ENCODE assay signal across 17 cellular contexts in the genomic region with DNA sequence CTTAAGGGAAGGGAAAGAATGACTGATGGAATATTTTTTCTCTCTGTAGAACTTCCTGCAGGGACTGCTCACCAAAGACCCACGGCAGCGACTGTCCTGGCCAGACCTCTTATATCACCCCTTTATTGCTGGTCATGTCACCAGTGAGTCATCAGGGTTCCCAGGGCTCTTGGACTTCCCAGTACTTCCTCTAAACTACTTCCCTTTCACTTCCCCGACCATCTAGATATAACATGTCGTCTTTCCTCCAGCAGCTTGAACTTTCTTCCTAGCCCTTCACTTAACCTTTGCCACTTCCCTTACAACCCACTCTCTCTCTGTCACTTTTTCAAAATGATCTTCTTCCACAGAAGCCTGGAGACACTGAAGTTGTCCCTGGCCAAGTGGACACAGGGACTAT. TPM values are rescaled to one million over a fixed set of nuclear protein-coding genes. Genes with fewer than 3 reads are reported as not detected.
DNase-seq lines count a peak whose midpoint lies in the region; ATAC-seq and TF ChIP-seq lines count a peak whose summit lies in the region.
"Had no signal": no experiment of that assay in that cellular context is flagged by ENCODE, and none has a peak within 500 bp of the region (broad histone marks: within the 10 kb centered on the region; RNA-seq: fewer than 3 reads in every experiment).

No MANE protein-coding gene starts in this region.

- no peak for ATAC-seq in activated T-cell treated with anti-CD3 and anti-CD28 coated beads, Interleukin-2, amount 50 U/mL, for 72 hours (replicated peaks in 1 of 2)
- ATAC-seq in sciatic nerve = no peak
- ATAC-seq: natural killer cell treated with Interleukin-12 subunit alpha and Interleukin-12 subunit beta and Interleukin-15 and Interleukin-18, amount 100 ng/mL, for 72 hours; Panc1; stimulated activated naive CD8-positive, alpha-beta T cell treated with anti-CD3 and anti-CD28 coated beads, Interleukin-15, amount 100 ng/mL, for 72 hours had no signal

- H3K27me3 Mint-ChIP-seq in CD14-positive monocyte (ENCODE audit: low read depth in 3 of 3) = peaks cover 0 to 4% (median 0%) of the 10 kb centered on the region in 3 donors
- H3K27me3 Mint-ChIP-seq in activated T-cell treated with anti-CD3 and anti-CD28 coated beads, Interleukin-2, amount 50 U/mL, for 72 hours (ENCODE audit: low read depth) = no peaks in the 10 kb centered on the region
- H3K27me3 Mint-ChIP-seq: natural killer cell treated with Interleukin-12 subunit alpha and Interleukin-12 subunit beta and Interleukin-15 and Interleukin-18, amount 100 ng/mL, for 72 hours; stimulated activated naive CD8-positive, alpha-beta T cell treated with anti-CD3 and anti-CD28 coated beads, Interleukin-15, amount 100 ng/mL, for 72 hours had no signal

- peaks cover 7 to 12% of the 10 kb centered on the region in 2 donors for H3K36me3 Mint-ChIP-seq in CD14-positive monocyte
- no peaks in the 10 kb centered on the region for H3K36me3 Mint-ChIP-seq in activated T-cell treated with anti-CD3 and anti-CD28 coated beads, Interleukin-2, amount 50 U/mL, for 72 hours (ENCODE audit: insufficient read depth in 2 of 2)
- H3K36me3 Mint-ChIP-seq: natural killer cell treated with Interleukin-12 subunit alpha and Interleukin-12 subunit beta and Interleukin-15 and Interleukin-18, amount 100 ng/mL, for 72 hours had no signal

- DNase-seq in CD14-positive monocyte (ENCODE audit: low spot score) = peak; percentile 88
- peak; percentile 47 for DNase-seq in HT-29 (ENCODE audit: low spot score)
- DNase-seq in RKO (ENCODE audit: low spot score) = peak; percentile 74
- DNase-seq in kidney tubule cell (ENCODE audit: low spot score) = peak; percentile 42
- no peak for DNase-seq in ureter (ENCODE audit: low spot score)
- DNase-seq in activated T-cell treated with anti-CD3 and anti-CD28 coated beads, Interleukin-2, amount 50 U/mL, for 72 hours = no peak
- no peak for DNase-seq in sciatic nerve (ENCODE audit: low spot score)
- DNase-seq in mucosa of gallbladder (ENCODE audit: low spot score) = no peak
- DNase-seq: activated naive CD4-positive, alpha-beta T cell treated with anti-CD3 and anti-CD28 coated beads for 36 hours; cortex of kidney; NCI-H524 treated with DMSO at 0.1 percent for 48 hours; stimulated activated CD4-positive, alpha-beta T cell treated with anti-CD3 and anti-CD28 coated beads, Interleukin-15, amount 100 ng/mL, for 24 hours; stimulated activated naive CD8-positive, alpha-beta T cell treated with anti-CD3 and anti-CD28 coated beads, Interleukin-15, amount 100 ng/mL, for 72 hours; uterus had no signal

- peaks cover 0 to 2% (median 0%) of the 10 kb centered on the region in 7 donors for H3K9me3 Mint-ChIP-seq in CD14-positive monocyte
- H3K9me3 Mint-ChIP-seq in activated T-cell treated with anti-CD3 and anti-CD28 coated beads, Interleukin-2, amount 50 U/mL, for 72 hours = no peaks in the 10 kb centered on the region
- H3K9me3 Mint-ChIP-seq: activated naive CD4-positive, alpha-beta T cell treated with anti-CD3 and anti-CD28 coated beads for 36 hours; natural killer cell treated with Interleukin-12 subunit alpha and Interleukin-12 subunit beta and Interleukin-15 and Interleukin-18, amount 100 ng/mL, for 72 hours; stimulated activated naive CD8-positive, alpha-beta T cell treated with anti-CD3 and anti-CD28 coated beads, Interleukin-15, amount 100 ng/mL, for 72 hours; T-helper 1 cell treated with Interleukin-12 subunit alpha and Interleukin-12 subunit beta and Interleukin-4 antibody, amounts not matched to agents 30 μg/mL and 1 μg/mL, for 36 hours had no signal

- TF ChIP-seq CTCF in CD14-positive monocyte (IDR thresholded peaks at IDR 0.05) = no peak

- H3K27ac Mint-ChIP-seq in CD14-positive monocyte = peak overlapping the region; percentile 83 to 92 (median 88)
- no peak overlapping the region for H3K27ac Mint-ChIP-seq in activated T-cell treated with anti-CD3 and anti-CD28 coated beads, Interleukin-2, amount 50 U/mL, for 72 hours
- H3K27ac Mint-ChIP-seq: activated naive CD4-positive, alpha-beta T cell treated with anti-CD3 and anti-CD28 coated beads for 36 hours; natural killer cell treated with Interleukin-12 subunit alpha and Interleukin-12 subunit beta and Interleukin-15 and Interleukin-18, amount 100 ng/mL, for 72 hours; stimulated activated naive CD8-positive, alpha-beta T cell treated with anti-CD3 and anti-CD28 coated beads, Interleukin-15, amount 100 ng/mL, for 72 hours; T-helper 1 cell treated with Interleukin-12 subunit alpha and Interleukin-12 subunit beta and Interleukin-4 antibody, amounts not matched to agents 30 μg/mL and 1 μg/mL, for 36 hours had no signal

- H3K4me3 Mint-ChIP-seq in CD14-positive monocyte = peak overlapping the region; percentile 7 to 71
- H3K4me3 Mint-ChIP-seq in activated T-cell treated with anti-CD3 and anti-CD28 coated beads, Interleukin-2, amount 50 U/mL, for 72 hours = no peak overlapping the region
- H3K4me3 Mint-ChIP-seq: activated naive CD4-positive, alpha-beta T cell treated with anti-CD3 and anti-CD28 coated beads for 36 hours; natural killer cell treated with Interleukin-12 subunit alpha and Interleukin-12 subunit beta and Interleukin-15 and Interleukin-18, amount 100 ng/mL, for 72 hours; stimulated activated naive CD8-positive, alpha-beta T cell treated with anti-CD3 and anti-CD28 coated beads, Interleukin-15, amount 100 ng/mL, for 72 hours; T-helper 1 cell treated with Interleukin-12 subunit alpha and Interleukin-12 subunit beta and Interleukin-4 antibody, amounts not matched to agents 30 μg/mL and 1 μg/mL, for 36 hours had no signal

- intact Hi-C loops in CD14-positive monocyte (cut with micrococcal nuclease) = loop anchor here in 1 of 2 donors (10.0 kb wide), 1 partner anchor 274 kb away; no protein-coding TSS in a partner anchor
- intact Hi-C loops in sciatic nerve (cut with DNase I) = no loop called here

- H3K4me1 Mint-ChIP-seq in CD14-positive monocyte = peaks cover 17% of the 10 kb centered on the region
- H3K4me1 Mint-ChIP-seq in activated T-cell treated with anti-CD3 and anti-CD28 coated beads, Interleukin-2, amount 50 U/mL, for 72 hours (ENCODE audit: low read depth) = no peaks in the 10 kb centered on the region

RNA-seq across cellular contexts. Expression of gene STK36, which starts 7.2 kb away (rescaled TPM):
- 1 to 10 TPM; 1.3 to 3.3 TPM for polyA plus RNA-seq in CD14-positive monocyte
- 17.9 and 22.4 TPM in 2 replicates for total RNA-seq in HT-29 (2014; rRNA removed; shearing (Covaris generic))
- total RNA-seq in ureter = 55.4 TPM
- 10 to 100 TPM; 15.3 to 22.1 TPM for total RNA-seq in activated T-cell treated with anti-CD3 and anti-CD28 coated beads, Interleukin-2, amount 50 U/mL, for 72 hours
- 39.1 TPM for total RNA-seq in sciatic nerve
- 71.1 TPM for total RNA-seq in mucosa of gallbladder

RNA-seq across cellular contexts. Expression of gene RNF25, which starts 7.3 kb away (rescaled TPM):
- 10 to 100 TPM; 10.7 to 12.9 TPM for polyA plus RNA-seq in CD14-positive monocyte
- total RNA-seq in HT-29 (2014; rRNA removed; shearing (Covaris generic)) = 44.6 and 55.8 TPM in 2 replicates
- total RNA-seq in ureter (33.7 TPM), sciatic nerve (25.2 TPM), mucosa of gallbladder (28.1 TPM)
- total RNA-seq in activated T-cell treated with anti-CD3 and anti-CD28 coated beads, Interleukin-2, amount 50 U/mL, for 72 hours = 10 to 100 TPM; 18.5 to 24.5 TPM

RNA-seq across cellular contexts. Expression of gene BCS1L, which starts 19.6 kb away (rescaled TPM):
- polyA plus RNA-seq in CD14-positive monocyte = 10 to 100 TPM; 10.5 to 12.3 TPM
- 54.2 and 60.4 TPM in 2 replicates for total RNA-seq in HT-29 (2014; rRNA removed; shearing (Covaris generic))
- total RNA-seq in ureter (48.2 TPM), sciatic nerve (26.8 TPM), mucosa of gallbladder (36.4 TPM)
- total RNA-seq in activated T-cell treated with anti-CD3 and anti-CD28 coated beads, Interleukin-2, amount 50 U/mL, for 72 hours = 10 to 100 TPM; 55.3 to 86.5 TPM

RNA-seq across cellular contexts. Expression of gene ZNF142, which starts 19.7 kb away (rescaled TPM):
- polyA plus RNA-seq in CD14-positive monocyte = 1 to 10 TPM in 1 of 2 donors, under 1 TPM in 1; 0.72 to 3.3 TPM
- total RNA-seq in HT-29 (2014; rRNA removed; shearing (Covaris generic)) = 22.9 and 24.3 TPM in 2 replicates
- total RNA-seq in ureter (35.4 TPM), sciatic nerve (32.1 TPM), mucosa of gallbladder (32.8 TPM)
- total RNA-seq in activated T-cell treated with anti-CD3 and anti-CD28 coated beads, Interleukin-2, amount 50 U/mL, for 72 hours = 10 to 100 TPM; 41.3 to 46.6 TPM

RNA-seq across cellular contexts. Expression of gene TTLL4, which starts 31.5 kb away (rescaled TPM):
- 10 to 100 TPM; 13.5 to 16.3 TPM for polyA plus RNA-seq in CD14-positive monocyte
- 22.8 and 33.3 TPM in 2 replicates for total RNA-seq in HT-29 (2014; rRNA removed; shearing (Covaris generic))
- total RNA-seq in ureter (39.1 TPM), sciatic nerve (50.3 TPM), mucosa of gallbladder (33.7 TPM)
- total RNA-seq in activated T-cell treated with anti-CD3 and anti-CD28 coated beads, Interleukin-2, amount 50 U/mL, for 72 hours = 10 to 100 TPM; 30.9 to 34.4 TPM

Comparison
In these comparisons a context has a peak if more than half of its experiments do, and no peak if none do; other contexts are left out.
1. DNase-seq: peak in CD14-positive monocyte (single experiment), HT-29 (single experiment), RKO (single experiment) and kidney tubule cell (single experiment); none in ureter (single experiment), activated T-cell treated with anti-CD3 and anti-CD28 coated beads, Interleukin-2, amount 50 U/mL, for 72 hours (0 of 2), sciatic nerve (single experiment) and mucosa of gallbladder (single experiment).
2. H3K4me3 Mint-ChIP-seq: peak in CD14-positive monocyte (2 of 2); none in activated T-cell treated with anti-CD3 and anti-CD28 coated beads, Interleukin-2, amount 50 U/mL, for 72 hours (0 of 2).